8 cellular contexts compared by ENCODE assay signal in the genomic region with DNA sequence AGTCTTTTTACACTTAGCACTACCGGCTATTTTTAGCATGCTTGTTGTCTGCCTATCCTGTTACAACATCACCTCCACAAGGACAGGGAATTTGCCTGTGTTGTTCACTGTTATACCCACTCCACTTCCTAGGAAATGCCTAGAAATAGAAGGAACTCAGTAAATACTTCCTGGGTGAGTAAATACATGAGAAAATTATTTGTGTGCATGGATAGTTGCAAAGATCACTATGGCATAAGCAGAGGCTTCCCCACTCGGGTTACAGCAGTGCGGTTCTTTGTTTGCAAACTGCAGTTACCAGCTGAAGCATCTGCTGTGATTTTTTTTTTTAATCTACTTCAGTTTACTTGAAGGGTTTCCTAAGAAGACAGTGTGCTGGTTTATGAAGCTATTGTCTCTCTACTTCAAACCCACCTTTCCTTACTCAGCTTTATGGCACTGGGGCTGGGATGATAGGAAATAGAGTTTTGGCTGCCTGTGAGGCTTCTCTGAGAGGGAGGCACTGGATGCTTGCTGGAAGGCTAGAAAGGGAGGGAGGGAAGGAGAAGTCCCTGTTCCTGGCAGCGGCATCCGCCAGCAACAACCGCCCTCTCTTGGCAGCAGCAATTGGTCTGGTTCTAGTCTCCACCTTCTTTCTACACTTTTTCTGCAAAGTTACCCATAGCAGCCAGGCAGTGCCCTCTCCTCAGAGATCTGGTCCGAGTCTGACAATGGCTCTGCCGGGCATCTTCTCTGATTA. TPM values are rescaled to one million over a fixed set of nuclear protein-coding genes. Genes with fewer than 3 reads are reported as not detected.
DNase-seq lines count a peak whose midpoint lies in the region; ATAC-seq, FAIRE-seq and TF ChIP-seq lines count a peak whose summit lies in the region.

No MANE protein-coding gene starts in this region.

- H3K4me1 ChIP-seq in mucosa of descending colon (ENCODE audit: low read depth) = no peaks in the 10 kb centered on the region

- H3K36me3 ChIP-seq in mucosa of descending colon (ENCODE audit: low read depth) = no peaks in the 10 kb centered on the region

- intact Hi-C loops in mucosa of descending colon (cut with DNase I, micrococcal nuclease) = no loop called here

- H3K4me3 ChIP-seq in mucosa of descending colon = no peak overlapping the region

- TF ChIP-seq CTCF in mucosa of descending colon (IDR thresholded peaks at IDR 0.05) = no peak

- no peak for ATAC-seq in mucosa of descending colon
- no peak for ATAC-seq in stimulated activated naive CD8-positive, alpha-beta T cell treated with anti-CD3 and anti-CD28 coated beads, Interleukin-15, Interleukin-2, amounts not matched to agents 100 U/mL and 50 U/mL, for 24 hours

- H3K9me3 ChIP-seq in mucosa of descending colon = no peaks in the 10 kb centered on the region

- peak; percentile 48 for FAIRE-seq in urothelium cell line (lab: Jason Lieb, UNC)

- DNase-seq in NCI-H146 (lab: John Stamatoyannopoulos, UW) = peak; percentile 2
- no peak for DNase-seq in NCI-H146 treated with DMSO at 0.1 percent for 48 hours (lab: John Stamatoyannopoulos, UW; ENCODE audit: unreplicated experiment)
- peak; percentile 51 for DNase-seq in fibroblast of gingiva (ENCODE audit: low read depth)
- peak; percentile 17 to 58 (median 33) for DNase-seq in mucosa of descending colon
- DNase-seq in urothelium cell line (ENCODE audit: low spot score) = peak; percentile 22
- no peak for DNase-seq in GF-D8 (lab: John Stamatoyannopoulos, UW)
- DNase-seq in stimulated activated naive CD8-positive, alpha-beta T cell treated with anti-CD3 and anti-CD28 coated beads, Interleukin-15, Interleukin-2, amounts not matched to agents 100 U/mL and 50 U/mL, for 24 hours = no peak
- DNase-seq in NCI-H1694 (lab: John Stamatoyannopoulos, UW) = no peak

RNA-seq across cellular contexts. Expression of a gene that starts 29.1 kb away (rescaled TPM):
- total RNA-seq in mucosa of descending colon = under 1 TPM in 1 of 3 donors, not detected in 2; 0.55 TPM

RNA-seq across cellular contexts. Expression of a gene that starts 40.5 kb away (rescaled TPM):
- 10 to 100 TPM; 26.2 to 78.2 (median 37.8) TPM for total RNA-seq in mucosa of descending colon

Comparison
In these comparisons a context has a peak if more than half of its experiments do, and no peak if none do; other contexts are left out.
1. DNase-seq: peak in NCI-H146 (single experiment), fibroblast of gingiva (single experiment), mucosa of descending colon (3 of 3) and urothelium cell line (single experiment); none in NCI-H146 treated with DMSO at 0.1 percent for 48 hours (single experiment), GF-D8 (single experiment), stimulated activated naive CD8-positive, alpha-beta T cell treated with anti-CD3 and anti-CD28 coated beads, Interleukin-15, Interleukin-2, amounts not matched to agents 100 U/mL and 50 U/mL, for 24 hours (single experiment) and NCI-H1694 (single experiment).